11 cellular contexts compared by ENCODE assay signal in genomic region chr12:128840862-128841468, GRCh38.
A peak's percentile ranks its signal among the peaks of the same experiment; 100 is the strongest.
DNase-seq lines count a peak whose midpoint lies in the region; ATAC-seq lines count a peak whose summit lies in the region.
"Had no signal": no experiment of that assay in that cellular context is flagged by ENCODE, and none has a peak within 500 bp of the region (broad histone marks: within the 10 kb centered on the region; RNA-seq: fewer than 3 reads in every experiment).

No MANE protein-coding gene starts in this region.

- ATAC-seq in GM18502 (IDR thresholded peaks at IDR 0.05; ENCODE audit: poor library complexity, unreplicated experiment) (peak; percentile 86), GM21360 (IDR thresholded peaks at IDR 0.05; ENCODE audit: unreplicated experiment) (peak; percentile 75), HG03135 (IDR thresholded peaks at IDR 0.05; ENCODE audit: unreplicated experiment) (peak; percentile 58)
- no peak for ATAC-seq in activated naive CD8-positive, alpha-beta T cell treated with anti-CD3 and anti-CD28 coated beads, Interleukin-2, amount 50 U/mL, for 24 hours

- no peak overlapping the region for H3K27ac Mint-ChIP-seq in activated naive CD8-positive, alpha-beta T cell treated with anti-CD3 and anti-CD28 coated beads, Interleukin-2, amount 50 U/mL, for 24 hours

- DNase-seq in activated naive CD8-positive, alpha-beta T cell treated with anti-CD3 and anti-CD28 coated beads, Interleukin-2, amount 50 U/mL, for 24 hours = no peak
- no peak for DNase-seq in AG08395 (ENCODE audit: low spot score)
- no peak for DNase-seq in NCI-H345 treated with DMSO at 0.1 percent for 48 hours (lab: John Stamatoyannopoulos, UW; ENCODE audit: unreplicated experiment)
- DNase-seq in NCI-H2196 treated with DMSO at 0.1 percent for 48 hours (lab: John Stamatoyannopoulos, UW; ENCODE audit: unreplicated experiment) = no peak
- DNase-seq in NCI-H345 (lab: John Stamatoyannopoulos, UW) = no peak
- DNase-seq: stimulated activated CD4-positive, alpha-beta T cell treated with anti-CD3 and anti-CD28 coated beads, Interleukin-15, amount 100 ng/mL, for 24 hours; T-helper 1 cell; uterus had no signal

- no peaks in the 10 kb centered on the region for H3K36me3 Mint-ChIP-seq in activated naive CD8-positive, alpha-beta T cell treated with anti-CD3 and anti-CD28 coated beads, Interleukin-2, amount 50 U/mL, for 24 hours (ENCODE audit: low read depth)

- peaks cover 12% of the 10 kb centered on the region for H3K4me1 Mint-ChIP-seq in activated naive CD8-positive, alpha-beta T cell treated with anti-CD3 and anti-CD28 coated beads, Interleukin-2, amount 50 U/mL, for 24 hours

- H3K9me3 Mint-ChIP-seq in activated naive CD8-positive, alpha-beta T cell treated with anti-CD3 and anti-CD28 coated beads, Interleukin-2, amount 50 U/mL, for 24 hours = no peaks in the 10 kb centered on the region

- peak overlapping the region; percentile 6 for H3K4me3 Mint-ChIP-seq in activated naive CD8-positive, alpha-beta T cell treated with anti-CD3 and anti-CD28 coated beads, Interleukin-2, amount 50 U/mL, for 24 hours

- peaks cover 13% of the 10 kb centered on the region for H3K27me3 Mint-ChIP-seq in activated naive CD8-positive, alpha-beta T cell treated with anti-CD3 and anti-CD28 coated beads, Interleukin-2, amount 50 U/mL, for 24 hours
